In the genomic region with DNA sequence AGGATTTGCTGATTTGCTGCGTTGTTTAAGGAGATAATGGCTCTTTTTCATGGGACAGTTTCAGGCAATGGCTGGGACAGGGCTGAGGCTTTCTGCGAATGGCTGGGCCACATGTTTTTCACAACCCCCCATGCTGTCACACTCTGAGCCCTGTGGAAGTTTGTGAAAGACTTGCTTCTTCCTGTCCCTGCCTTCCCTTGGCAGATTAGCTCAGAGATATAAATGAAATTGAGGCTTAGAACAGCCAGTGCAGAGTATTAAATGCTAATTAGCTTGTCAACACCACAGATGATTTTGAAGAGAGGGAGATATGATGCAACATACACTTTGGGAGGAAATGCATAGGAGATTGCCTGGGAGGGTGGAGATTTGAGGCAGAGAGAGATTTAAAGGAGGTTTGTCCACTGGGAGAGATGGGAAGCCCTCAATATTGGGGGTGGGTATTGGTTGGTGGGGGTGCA, we compare ENCODE assay signal across 1 cellular context.
TF ChIP-seq lines count a peak whose summit lies in the region.

No MANE protein-coding gene starts in this region.

TF ChIP-seq in K562, 482 proteins besides CTCF, POLR2A, EP300 and RAD21 (continued from another document and continues in another):
- TF ChIP-seq, protein P1, sequence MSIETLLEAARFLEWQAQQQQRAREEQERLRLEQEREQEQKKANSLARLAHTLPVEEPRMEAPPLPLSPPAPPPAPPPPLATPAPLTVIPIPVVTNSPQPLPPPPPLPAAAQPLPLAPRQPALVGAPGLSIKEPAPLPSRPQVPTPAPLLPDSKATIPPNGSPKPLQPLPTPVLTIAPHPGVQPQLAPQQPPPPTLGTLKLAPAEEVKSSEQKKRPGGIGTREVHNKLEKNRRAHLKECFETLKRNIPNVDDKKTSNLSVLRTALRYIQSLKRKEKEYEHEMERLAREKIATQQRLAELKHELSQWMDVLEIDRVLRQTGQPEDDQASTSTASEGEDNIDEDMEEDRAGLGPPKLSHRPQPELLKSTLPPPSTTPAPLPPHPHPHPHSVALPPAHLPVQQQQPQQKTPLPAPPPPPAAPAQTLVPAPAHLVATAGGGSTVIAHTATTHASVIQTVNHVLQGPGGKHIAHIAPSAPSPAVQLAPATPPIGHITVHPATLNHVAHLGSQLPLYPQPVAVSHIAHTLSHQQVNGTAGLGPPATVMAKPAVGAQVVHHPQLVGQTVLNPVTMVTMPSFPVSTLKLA (conservative IDR thresholded peaks at IDR 0.05) = no peak
- TF ChIP-seq ZNF431 (CRISPR knock-in tag; IDR thresholded peaks at IDR 0.05) (no peak), ZNF121 (CRISPR knock-in tag; conservative IDR thresholded peaks at IDR 0.05) (no peak), SOX6 (IDR thresholded peaks at IDR 0.05) (peak; percentile 65), HNRNPLL (IDR thresholded peaks at IDR 0.05; ENCODE audit: low read depth, low read length, poor library complexity, severe bottlenecking) (no peak), NR2F6 (CRISPR knock-in tag; IDR thresholded peaks at IDR 0.05) (no peak), ZSCAN29 (IDR thresholded peaks at IDR 0.05) (no peak), ASH1L (IDR thresholded peaks at IDR 0.05; ENCODE audit: borderline replicate concordance, low read depth, partially characterized antibody) (peak; percentile 12), ZNF655 (CRISPR knock-in tag; IDR thresholded peaks at IDR 0.05) (no peak), ZNF780A (CRISPR knock-in tag; IDR thresholded peaks at IDR 0.05) (no peak), ZNF3 (CRISPR knock-in tag; IDR thresholded peaks at IDR 0.05) (no peak), ZNF707 (CRISPR knock-in tag; conservative IDR thresholded peaks at IDR 0.05) (no peak), ZNF589 (CRISPR knock-in tag; IDR thresholded peaks at IDR 0.05; ENCODE audit: low read depth) (peak; percentile 69; the same call in 1 of the 2 replicates), BRD9 (IDR thresholded peaks at IDR 0.05; ENCODE audit: low read depth, partially characterized antibody) (peak; percentile 65), ZNF12 (CRISPR knock-in tag; IDR thresholded peaks at IDR 0.05) (no peak), POLR2G (IDR thresholded peaks at IDR 0.05; ENCODE audit: low read depth, low read length) (no peak), ZSCAN32 (CRISPR knock-in tag; IDR thresholded peaks at IDR 0.05) (peak; percentile 94), ZC3H11A (IDR thresholded peaks at IDR 0.05; ENCODE audit: low read depth, low read length) (no peak), FOXK1 (CRISPR knock-in tag; IDR thresholded peaks at IDR 0.05; ENCODE audit: borderline replicate concordance) (0 out of 2 replicates have a peak, but pooled peaks have one; percentile 39), MCM5 (IDR thresholded peaks at IDR 0.05; ENCODE audit: low read depth) (no peak), CGGBP1 (CRISPR knock-in tag; IDR thresholded peaks at IDR 0.05) (no peak), LCOR (CRISPR knock-in tag; IDR thresholded peaks at IDR 0.05) (no peak), ETS2 (tag; IDR thresholded peaks at IDR 0.05; ENCODE audit: borderline replicate concordance, poor library complexity, severe bottlenecking) (no peak), COPS2 (conservative IDR thresholded peaks at IDR 0.05) (no peak), LARP7 (IDR thresholded peaks at IDR 0.05) (no peak), MBD2 (IDR thresholded peaks at IDR 0.05; ENCODE audit: borderline replicate concordance, low read depth) (no peak), HEY1 (CRISPR knock-in tag; IDR thresholded peaks at IDR 0.05; ENCODE audit: borderline replicate concordance) (no peak), SMARCA5 (IDR thresholded peaks at IDR 0.05) (no peak), CBFA2T3 (IDR thresholded peaks at IDR 0.05) (peak; percentile 63), SMAD4 (CRISPR knock-in tag; conservative IDR thresholded peaks at IDR 0.05) (peak; percentile 66; the same call in 1 of the 2 replicates), KAT2B (IDR thresholded peaks at IDR 0.05; ENCODE audit: low read depth, low read length) (no peak), NFRKB (IDR thresholded peaks at IDR 0.05; ENCODE audit: low read depth) (peak; percentile 81; the same call in 1 of the 2 replicates), GABPB1 (CRISPR knock-in tag; IDR thresholded peaks at IDR 0.05) (no peak), RFX7 (CRISPR knock-in tag; IDR thresholded peaks at IDR 0.05) (no peak), TAF15 (IDR thresholded peaks at IDR 0.05; ENCODE audit: low read depth, low read length) (no peak), ARID3A (IDR thresholded peaks at IDR 0.05; ENCODE audit: borderline replicate concordance, low read depth, low read length) (0 out of 2 replicates have a peak, but pooled peaks have one; percentile 28), ATF6 (CRISPR knock-in tag; IDR thresholded peaks at IDR 0.05) (no peak), TSC22D4 (tag; IDR thresholded peaks at IDR 0.05) (no peak)
- TF ChIP-seq, protein P2, sequence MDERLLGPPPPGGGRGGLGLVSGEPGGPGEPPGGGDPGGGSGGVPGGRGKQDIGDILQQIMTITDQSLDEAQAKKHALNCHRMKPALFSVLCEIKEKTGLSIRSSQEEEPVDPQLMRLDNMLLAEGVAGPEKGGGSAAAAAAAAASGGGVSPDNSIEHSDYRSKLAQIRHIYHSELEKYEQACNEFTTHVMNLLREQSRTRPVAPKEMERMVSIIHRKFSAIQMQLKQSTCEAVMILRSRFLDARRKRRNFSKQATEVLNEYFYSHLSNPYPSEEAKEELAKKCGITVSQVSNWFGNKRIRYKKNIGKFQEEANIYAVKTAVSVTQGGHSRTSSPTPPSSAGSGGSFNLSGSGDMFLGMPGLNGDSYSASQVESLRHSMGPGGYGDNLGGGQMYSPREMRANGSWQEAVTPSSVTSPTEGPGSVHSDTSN (CRISPR knock-in tag; IDR thresholded peaks at IDR 0.05; ENCODE audit: low read depth) = no peak
- TF ChIP-seq, protein P2 (tag; conservative IDR thresholded peaks at IDR 0.05; ENCODE audit: low read depth) = peak; percentile 84
- TF ChIP-seq, protein P3, sequence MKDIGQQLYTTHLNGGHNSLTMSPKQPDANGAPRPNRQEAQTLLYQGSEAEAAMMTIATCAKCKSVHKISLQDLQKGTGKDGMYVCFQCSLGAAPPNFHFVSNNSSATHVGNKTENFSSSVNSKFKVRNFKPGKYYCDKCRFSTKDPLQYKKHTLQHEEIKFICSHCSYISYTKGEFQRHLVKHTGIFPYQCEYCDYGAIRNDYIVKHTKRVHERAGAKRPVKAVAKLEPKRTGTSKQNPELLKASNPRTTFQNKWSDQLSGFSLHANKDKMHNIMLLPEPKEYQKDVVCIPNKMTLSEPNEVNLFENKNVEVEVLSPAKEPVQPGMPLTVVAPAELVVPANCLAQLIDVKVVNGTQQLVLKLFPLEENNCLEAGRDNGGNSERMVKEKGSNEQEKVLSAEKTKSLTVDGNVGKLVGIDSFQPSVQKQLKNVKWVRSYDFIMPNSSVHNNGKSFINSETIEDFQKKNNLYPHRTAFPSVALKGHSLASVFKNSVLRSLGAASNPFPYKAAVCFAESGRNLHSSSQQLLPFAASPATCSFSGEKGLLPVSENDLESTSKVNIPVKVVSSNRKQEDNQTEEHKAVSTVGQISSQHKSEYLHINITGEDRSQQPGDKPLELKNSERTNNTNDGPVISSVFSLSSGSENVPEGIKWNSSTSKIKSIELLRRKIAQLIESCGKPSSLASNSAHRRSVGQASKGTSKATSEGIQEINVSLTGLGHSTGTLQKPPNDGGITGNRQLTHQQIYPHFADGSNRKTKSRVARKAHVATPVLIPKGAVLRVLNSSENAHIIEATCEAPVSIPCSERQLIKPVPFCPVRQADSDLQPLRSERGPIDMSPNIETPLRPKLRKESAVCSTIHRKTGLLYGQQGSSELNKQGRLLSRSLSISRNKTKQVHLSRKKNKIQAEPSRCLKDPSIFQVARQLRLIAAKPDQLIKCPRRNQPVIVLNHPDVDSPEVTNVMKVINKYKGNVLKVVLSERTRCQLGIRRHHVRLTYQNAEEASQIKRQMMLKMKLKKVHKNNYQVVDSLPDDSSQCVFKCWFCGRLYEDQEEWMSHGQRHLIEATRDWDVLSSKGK (CRISPR knock-in tag; IDR thresholded peaks at IDR 0.05) = no peak
- TF ChIP-seq, protein P4, sequence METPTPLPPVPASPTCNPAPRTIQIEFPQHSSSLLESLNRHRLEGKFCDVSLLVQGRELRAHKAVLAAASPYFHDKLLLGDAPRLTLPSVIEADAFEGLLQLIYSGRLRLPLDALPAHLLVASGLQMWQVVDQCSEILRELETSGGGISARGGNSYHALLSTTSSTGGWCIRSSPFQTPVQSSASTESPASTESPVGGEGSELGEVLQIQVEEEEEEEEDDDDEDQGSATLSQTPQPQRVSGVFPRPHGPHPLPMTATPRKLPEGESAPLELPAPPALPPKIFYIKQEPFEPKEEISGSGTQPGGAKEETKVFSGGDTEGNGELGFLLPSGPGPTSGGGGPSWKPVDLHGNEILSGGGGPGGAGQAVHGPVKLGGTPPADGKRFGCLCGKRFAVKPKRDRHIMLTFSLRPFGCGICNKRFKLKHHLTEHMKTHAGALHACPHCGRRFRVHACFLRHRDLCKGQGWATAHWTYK (CRISPR knock-in tag; IDR thresholded peaks at IDR 0.05) = 0 out of 2 replicates have a peak, but pooled peaks have one; percentile 31
- TF ChIP-seq, protein P5, sequence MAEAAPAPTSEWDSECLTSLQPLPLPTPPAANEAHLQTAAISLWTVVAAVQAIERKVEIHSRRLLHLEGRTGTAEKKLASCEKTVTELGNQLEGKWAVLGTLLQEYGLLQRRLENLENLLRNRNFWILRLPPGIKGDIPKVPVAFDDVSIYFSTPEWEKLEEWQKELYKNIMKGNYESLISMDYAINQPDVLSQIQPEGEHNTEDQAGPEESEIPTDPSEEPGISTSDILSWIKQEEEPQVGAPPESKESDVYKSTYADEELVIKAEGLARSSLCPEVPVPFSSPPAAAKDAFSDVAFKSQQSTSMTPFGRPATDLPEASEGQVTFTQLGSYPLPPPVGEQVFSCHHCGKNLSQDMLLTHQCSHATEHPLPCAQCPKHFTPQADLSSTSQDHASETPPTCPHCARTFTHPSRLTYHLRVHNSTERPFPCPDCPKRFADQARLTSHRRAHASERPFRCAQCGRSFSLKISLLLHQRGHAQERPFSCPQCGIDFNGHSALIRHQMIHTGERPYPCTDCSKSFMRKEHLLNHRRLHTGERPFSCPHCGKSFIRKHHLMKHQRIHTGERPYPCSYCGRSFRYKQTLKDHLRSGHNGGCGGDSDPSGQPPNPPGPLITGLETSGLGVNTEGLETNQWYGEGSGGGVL (CRISPR knock-in tag; IDR thresholded peaks at IDR 0.05) = no peak
